8 cellular contexts compared by ENCODE assay signal in genomic region chr4:22356996-22357596, GRCh38.
DNase-seq lines count a peak whose midpoint lies in the region; ATAC-seq and TF ChIP-seq lines count a peak whose summit lies in the region.

No MANE protein-coding gene starts in this region.

- ATAC-seq in esophagus mucosa, result peak; percentile 70
- no peak for ATAC-seq in GM21526 (IDR thresholded peaks at IDR 0.05; ENCODE audit: low FRiP score, unreplicated experiment)
- ATAC-seq in HG03095 (IDR thresholded peaks at IDR 0.05; ENCODE audit: unreplicated experiment), result no peak

- no peak for TF ChIP-seq POLR2A in tibial nerve (IDR thresholded peaks at IDR 0.05)

- H3K27me3 ChIP-seq in tibial nerve, result no peaks in the 10 kb centered on the region

- peak; percentile 35 for DNase-seq in AG20443 (ENCODE audit: low spot score)
- DNase-seq in HCEC 1CT, result peak; percentile 34
- peak; percentile 56 for DNase-seq in NCI-H748 (lab: John Stamatoyannopoulos, UW; ENCODE audit: unreplicated experiment)
- DNase-seq in stromal cell of bone marrow (ENCODE audit: low read depth), result peak; percentile 18
- DNase-seq in tibial nerve (ENCODE audit: low spot score in 2 of 2), result no peak

- H3K36me3 ChIP-seq in tibial nerve, result no peaks in the 10 kb centered on the region

- H3K27ac ChIP-seq in tibial nerve, result no peak overlapping the region

- TF ChIP-seq EP300 in tibial nerve (IDR thresholded peaks at IDR 0.05), result no peak

- no peak overlapping the region for H3K4me3 ChIP-seq in tibial nerve

- peaks cover 0 to 15% (median 3%) of the 10 kb centered on the region in 4 donors for H3K9me3 ChIP-seq in tibial nerve

- H3K4me1 ChIP-seq in tibial nerve, result no peaks in the 10 kb centered on the region

- TF ChIP-seq CTCF in tibial nerve (IDR thresholded peaks at IDR 0.05), result no peak

- 57 to 64% methylated on average over 5 of the region's 5 CpGs for WGBS in tibial nerve, 2 donors

Comparison
In these comparisons a context has a peak if more than half of its experiments do, and no peak if none do; other contexts are left out.
1. DNase-seq: peak in AG20443 (single experiment), HCEC 1CT (single experiment), NCI-H748 (single experiment) and stromal cell of bone marrow (single experiment); none in tibial nerve (0 of 2).